In genomic region chr13:69423844-69424243, GRCh38 we compare ENCODE assay signal across 28 cellular contexts.
"Had no signal": no experiment of that assay in that cellular context is flagged by ENCODE, and none has a peak within 500 bp of the region (broad histone marks: within the 10 kb centered on the region; RNA-seq: fewer than 3 reads in every experiment).

No MANE protein-coding gene starts in this region.

- H3K27ac ChIP-seq: adrenal gland, ascending aorta, brain microvascular endothelial cell, esophagus muscularis mucosa, left ventricle myocardium inferior, neutrophil, ovary, prostate gland, right atrium auricular region, tibial artery had no signal

- H3K36me3 ChIP-seq: adrenal gland, ascending aorta, brain microvascular endothelial cell, esophagus muscularis mucosa, left ventricle myocardium inferior, neutrophil, ovary, prostate gland, right atrium auricular region, tibial artery had no signal

- H3K27ac Mint-ChIP-seq: activated CD4-positive, alpha-beta T cell treated with anti-CD3 and anti-CD28 coated beads for 36 hours; activated naive CD8-positive, alpha-beta T cell; activated T-cell treated with anti-CD3 and anti-CD28 coated beads, Interleukin-2, amount 50 U/mL, for 24 hours; activated T-helper 17 cell treated with anti-CD3 and anti-CD28 coated beads, Interleukin-2, amount 50 U/mL, for 72 hours; effector memory CD8-positive, alpha-beta T cell; natural killer cell treated with Interleukin-12 subunit alpha and Interleukin-12 subunit beta and Interleukin-15 and Interleukin-18, amount 100 ng/mL, for 72 hours had no signal

- DNase-seq: activated CD4-positive, alpha-beta T cell treated with anti-CD3 and anti-CD28 coated beads for 36 hours; activated CD4-positive, alpha-beta T cell treated with anti-CD3 and anti-CD28 coated beads, Interleukin-2, amount 50 U/mL, for 4 hours; activated CD8-positive, alpha-beta memory T cell treated with anti-CD3 and anti-CD28 coated beads for 24 hours; activated CD8-positive, alpha-beta memory T cell treated with anti-CD3 and anti-CD28 coated beads, Interleukin-2, amount 50 U/mL, for 4 hours; activated T-cell treated with anti-CD3 and anti-CD28 coated beads, Interleukin-2, amount 50 U/mL, for 24 hours; adrenal gland; brain microvascular endothelial cell; central memory CD4-positive, alpha-beta T cell; effector memory CD8-positive, alpha-beta T cell; hippocampal formation; kidney glomerular epithelial cell; left ventricle myocardium inferior; mammary epithelial cell; midbrain; ovary; stimulated activated CD4-positive, alpha-beta T cell treated with anti-CD3 and anti-CD28 coated beads, Interleukin-4, amount 100 ng/mL, for 4 hours; stimulated activated naive CD8-positive, alpha-beta T cell treated with anti-CD3 and anti-CD28 coated beads, Interleukin-15, Interleukin-2, amounts not matched to agents 100 U/mL and 50 U/mL, for 24 hours; substantia nigra; T-helper 9 cell; tibial artery had no signal

- H3K36me3 Mint-ChIP-seq: activated naive CD8-positive, alpha-beta T cell had no signal

- H3K4me1 ChIP-seq: adrenal gland, ascending aorta, esophagus muscularis mucosa, left ventricle myocardium inferior, prostate gland, right atrium auricular region, tibial artery had no signal

- ATAC-seq: activated CD4-positive, alpha-beta T cell treated with anti-CD3 and anti-CD28 coated beads for 36 hours; activated T-helper 17 cell treated with anti-CD3 and anti-CD28 coated beads, Interleukin-2, amount 50 U/mL, for 72 hours; effector memory CD8-positive, alpha-beta T cell; natural killer cell treated with Interleukin-12 subunit alpha and Interleukin-12 subunit beta and Interleukin-15 and Interleukin-18, amount 100 ng/mL, for 72 hours; stimulated activated naive CD8-positive, alpha-beta T cell treated with anti-CD3 and anti-CD28 coated beads, Interleukin-15, Interleukin-2, amounts not matched to agents 100 U/mL and 50 U/mL, for 24 hours had no signal

- H3K27me3 ChIP-seq: adrenal gland, ascending aorta, brain microvascular endothelial cell, esophagus muscularis mucosa, neutrophil, ovary, right atrium auricular region, tibial artery had no signal

- H3K4me3 ChIP-seq: adrenal gland, ascending aorta, esophagus muscularis mucosa, left ventricle myocardium inferior, ovary, prostate gland, right atrium auricular region, tibial artery had no signal

- H3K4me3 Mint-ChIP-seq: activated CD4-positive, alpha-beta T cell treated with anti-CD3 and anti-CD28 coated beads for 36 hours; activated naive CD8-positive, alpha-beta T cell; activated T-cell treated with anti-CD3 and anti-CD28 coated beads, Interleukin-2, amount 50 U/mL, for 24 hours; activated T-helper 17 cell treated with anti-CD3 and anti-CD28 coated beads, Interleukin-2, amount 50 U/mL, for 72 hours; effector memory CD8-positive, alpha-beta T cell; natural killer cell treated with Interleukin-12 subunit alpha and Interleukin-12 subunit beta and Interleukin-15 and Interleukin-18, amount 100 ng/mL, for 72 hours had no signal

- H3K27me3 Mint-ChIP-seq: activated CD4-positive, alpha-beta T cell treated with anti-CD3 and anti-CD28 coated beads for 36 hours; activated naive CD8-positive, alpha-beta T cell; activated T-cell treated with anti-CD3 and anti-CD28 coated beads, Interleukin-2, amount 50 U/mL, for 24 hours; activated T-helper 17 cell treated with anti-CD3 and anti-CD28 coated beads, Interleukin-2, amount 50 U/mL, for 72 hours; effector memory CD8-positive, alpha-beta T cell; natural killer cell treated with Interleukin-12 subunit alpha and Interleukin-12 subunit beta and Interleukin-15 and Interleukin-18, amount 100 ng/mL, for 72 hours had no signal

- H3K4me1 Mint-ChIP-seq: activated CD4-positive, alpha-beta T cell treated with anti-CD3 and anti-CD28 coated beads for 36 hours; activated T-helper 17 cell treated with anti-CD3 and anti-CD28 coated beads, Interleukin-2, amount 50 U/mL, for 72 hours had no signal
